ENCODE assay signal across 16 cellular contexts in genomic region chr10:114967071-114967470, GRCh38. TPM values are rescaled to one million over a fixed set of nuclear protein-coding genes. Genes with fewer than 3 reads are reported as not detected.
DNase-seq lines count a peak whose midpoint lies in the region; ATAC-seq and TF ChIP-seq lines count a peak whose summit lies in the region.
"Had no signal": no experiment of that assay in that cellular context is flagged by ENCODE, and none has a peak within 500 bp of the region (broad histone marks: within the 10 kb centered on the region; RNA-seq: fewer than 3 reads in every experiment).

No MANE protein-coding gene starts in this region.

- no peaks in the 10 kb centered on the region for H3K36me3 ChIP-seq in parathyroid adenoma (ENCODE audit: control insufficient read depth, insufficient read depth, low read length)

- H3K27me3 Mint-ChIP-seq in activated T-helper 17 cell treated with anti-CD3 and anti-CD28 coated beads, Interleukin-2, amount 50 U/mL, for 72 hours = no peaks in the 10 kb centered on the region
- no peaks in the 10 kb centered on the region for H3K27me3 Mint-ChIP-seq in activated T-cell treated with anti-CD3 and anti-CD28 coated beads, Interleukin-2, amount 50 U/mL, for 72 hours (ENCODE audit: low read depth)

- no peaks in the 10 kb centered on the region for H3K27me3 ChIP-seq in parathyroid adenoma (ENCODE audit: control insufficient read depth, insufficient read depth, low read length)
- H3K27me3 ChIP-seq: BE2C had no signal

- DNase-seq in GM03348 (ENCODE audit: low spot score) (peak; percentile 10), fibroblast of the aortic adventitia (ENCODE audit: low read depth) (peak; percentile 5)
- DNase-seq in stimulated activated CD4-positive, alpha-beta T cell treated with anti-CD3 and anti-CD28 coated beads, Interleukin-2, amount 100 ng/mL, for 48 hours = no peak
- DNase-seq in activated T-cell treated with anti-CD3 and anti-CD28 coated beads, Interleukin-2, amount 50 U/mL, for 72 hours = no peak
- DNase-seq: activated CD4-positive, alpha-beta T cell treated with anti-CD3 and anti-CD28 coated beads, Interleukin-2, amount 50 U/mL, for 1 hour; BE2C; GM23248; mucosa of descending colon; NCI-H1930; stimulated activated naive CD4-positive, alpha-beta T cell treated with Interleukin-2 at 50 U/mL for 16 hours; T1000 had no signal

- no peak overlapping the region for H3K27ac ChIP-seq in parathyroid adenoma
- H3K27ac ChIP-seq: epithelial cell of prostate, GM23248 had no signal

- H3K4me3 Mint-ChIP-seq in activated T-helper 17 cell treated with anti-CD3 and anti-CD28 coated beads, Interleukin-2, amount 50 U/mL, for 72 hours = no peak overlapping the region
- no peak overlapping the region for H3K4me3 Mint-ChIP-seq in activated T-cell treated with anti-CD3 and anti-CD28 coated beads, Interleukin-2, amount 50 U/mL, for 72 hours

- TF ChIP-seq CTCF in fibroblast of the aortic adventitia (IDR thresholded peaks at IDR 0.05; ENCODE audit: insufficient read depth, low read length) = no peak
- no peak for TF ChIP-seq CTCF in parathyroid adenoma (IDR thresholded peaks at IDR 0.05)

- no peaks in the 10 kb centered on the region for H3K9me3 Mint-ChIP-seq in activated T-helper 17 cell treated with anti-CD3 and anti-CD28 coated beads, Interleukin-2, amount 50 U/mL, for 72 hours
- peaks cover 0 to 1% of the 10 kb centered on the region in 2 donors for H3K9me3 Mint-ChIP-seq in activated T-cell treated with anti-CD3 and anti-CD28 coated beads, Interleukin-2, amount 50 U/mL, for 72 hours

- H3K27ac Mint-ChIP-seq in activated T-helper 17 cell treated with anti-CD3 and anti-CD28 coated beads, Interleukin-2, amount 50 U/mL, for 72 hours = peak overlapping the region; percentile 49
- no peak overlapping the region for H3K27ac Mint-ChIP-seq in activated T-cell treated with anti-CD3 and anti-CD28 coated beads, Interleukin-2, amount 50 U/mL, for 72 hours

- no peak overlapping the region for H2AFZ ChIP-seq in parathyroid adenoma
- H2AFZ ChIP-seq: GM23248 had no signal

- H3K4me1 ChIP-seq in parathyroid adenoma = peaks cover 11% of the 10 kb centered on the region

- no peak for ATAC-seq in activated T-helper 17 cell treated with anti-CD3 and anti-CD28 coated beads, Interleukin-2, amount 50 U/mL, for 72 hours (replicated peaks)
- ATAC-seq in GM21390 (IDR thresholded peaks at IDR 0.05; ENCODE audit: unreplicated experiment) = no peak
- ATAC-seq in HG03045 (IDR thresholded peaks at IDR 0.05; ENCODE audit: unreplicated experiment) = no peak
- ATAC-seq in activated T-cell treated with anti-CD3 and anti-CD28 coated beads, Interleukin-2, amount 50 U/mL, for 72 hours (replicated peaks in 1 of 2) = no peak
- ATAC-seq: mucosa of descending colon had no signal

- peak overlapping the region; percentile 48 for H3K4me2 ChIP-seq in parathyroid adenoma (ENCODE audit: low read length)

- no peak overlapping the region for H3K4me3 ChIP-seq in fibroblast of the aortic adventitia (ENCODE audit: low read depth, low read length)
- H3K4me3 ChIP-seq in parathyroid adenoma (ENCODE audit: low read depth, low read length) = no peak overlapping the region
- H3K4me3 ChIP-seq: GM23248, mucosa of descending colon had no signal

- no peak overlapping the region for H3K9ac ChIP-seq in parathyroid adenoma
- H3K9ac ChIP-seq: GM23248 had no signal

- H3K79me2 ChIP-seq in parathyroid adenoma = peaks cover 13% of the 10 kb centered on the region

- peaks cover 26% of the 10 kb centered on the region for H3K36me3 Mint-ChIP-seq in activated T-helper 17 cell treated with anti-CD3 and anti-CD28 coated beads, Interleukin-2, amount 50 U/mL, for 72 hours (ENCODE audit: low read depth)
- peaks cover 2 to 12% of the 10 kb centered on the region in 2 donors for H3K36me3 Mint-ChIP-seq in activated T-cell treated with anti-CD3 and anti-CD28 coated beads, Interleukin-2, amount 50 U/mL, for 72 hours (ENCODE audit: insufficient read depth in 2 of 2)

- peaks cover 11% of the 10 kb centered on the region for H3K4me1 Mint-ChIP-seq in activated T-helper 17 cell treated with anti-CD3 and anti-CD28 coated beads, Interleukin-2, amount 50 U/mL, for 72 hours
- peaks cover 14% of the 10 kb centered on the region for H3K4me1 Mint-ChIP-seq in activated T-cell treated with anti-CD3 and anti-CD28 coated beads, Interleukin-2, amount 50 U/mL, for 72 hours (ENCODE audit: low read depth)

- H3K9me3 ChIP-seq in parathyroid adenoma (ENCODE audit: control insufficient read depth, low read length) = no peaks in the 10 kb centered on the region
- H3K9me3 ChIP-seq: BE2C, mucosa of descending colon had no signal

RNA-seq across cellular contexts. Expression of gene TRUB1, which starts 29.1 kb away (rescaled TPM):
- 10 to 100 TPM; 13.4 to 19.8 TPM for total RNA-seq in activated T-helper 17 cell treated with anti-CD3 and anti-CD28 coated beads, Interleukin-2, amount 50 U/mL, for 72 hours
- 31.8 and 71.7 TPM in 2 replicates for total RNA-seq in fibroblast of the aortic adventitia (ENCODE audit: low replicate concordance)
- 10 to 100 TPM; 13.1 to 14.2 TPM for total RNA-seq in activated T-cell treated with anti-CD3 and anti-CD28 coated beads, Interleukin-2, amount 50 U/mL, for 72 hours

Comparison
In these comparisons a context has a peak if more than half of its experiments do, and no peak if none do; other contexts are left out.
1. DNase-seq: peak in GM03348 (single experiment) and fibroblast of the aortic adventitia (single experiment); none in stimulated activated CD4-positive, alpha-beta T cell treated with anti-CD3 and anti-CD28 coated beads, Interleukin-2, amount 100 ng/mL, for 48 hours (0 of 2) and activated T-cell treated with anti-CD3 and anti-CD28 coated beads, Interleukin-2, amount 50 U/mL, for 72 hours (0 of 2).